In the genomic region with DNA sequence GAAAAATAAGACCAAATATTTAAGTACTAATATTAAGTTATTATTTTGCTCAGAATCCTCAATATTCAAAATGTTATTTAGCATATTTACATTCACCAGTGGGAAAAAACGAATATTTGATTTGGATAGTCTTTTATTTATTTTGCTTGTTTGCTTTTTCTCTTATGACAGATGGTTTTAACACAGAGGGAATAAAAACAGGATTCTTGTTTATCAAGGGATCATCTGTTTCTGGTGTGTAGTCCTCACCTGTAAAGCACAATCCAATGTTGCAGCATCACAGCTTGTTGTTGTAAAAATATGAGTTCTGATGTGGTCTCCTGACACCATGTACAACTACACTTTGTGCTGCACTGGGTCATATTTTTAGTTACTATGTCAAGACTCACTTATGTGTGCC, we compare ENCODE assay signal across 19 cellular contexts.
DNase-seq lines count a peak whose midpoint lies in the region; ATAC-seq and TF ChIP-seq lines count a peak whose summit lies in the region.
"Had no signal": no experiment of that assay in that cellular context is flagged by ENCODE, and none has a peak within 500 bp of the region (broad histone marks: within the 10 kb centered on the region; RNA-seq: fewer than 3 reads in every experiment).

No MANE protein-coding gene starts in this region.

- no peak overlapping the region for H2BK12ac ChIP-seq in trophoblast cell (ENCODE audit: low read length)

- DNase-seq in DMS53 treated with DMSO at 0.1 percent for 48 hours (lab: John Stamatoyannopoulos, UW; ENCODE audit: unreplicated experiment) (peak; percentile 96), NCI-H69 (lab: John Stamatoyannopoulos, UW) (peak; percentile 23), brain pericyte (ENCODE audit: low read depth, low spot score) (peak; percentile 45), trophoblast cell (no peak), NOMO-1 (lab: John Stamatoyannopoulos, UW; ENCODE audit: unreplicated experiment in 2 of 2) (no peak), HK-2 (ENCODE audit: unreplicated experiment) (no peak), natural killer cell (no peak)
- DNase-seq: Calu3; CD8-positive, alpha-beta memory T cell; DMS153; GDM1; NCI-H1694; NCI-H2107; NCI-H446 treated with DMSO at 0.1 percent for 48 hours; NCI-H748 treated with DMSO at 0.1 percent for 48 hours; Right ventricle myocardium superior; SK-N-SH had no signal

- no peak overlapping the region for H3K18ac ChIP-seq in trophoblast cell (ENCODE audit: low read length)

- no CpG with 5 or more reads among the region's 1 CpG for WGBS in trophoblast cell (ENCODE audit: extremely low coverage, insufficient coverage, insufficient read length)

- H3K4me1 Mint-ChIP-seq in natural killer cell, result no peaks in the 10 kb centered on the region
- H3K4me1 Mint-ChIP-seq: CD8-positive, alpha-beta memory T cell; IgD-negative memory B cell had no signal

- H3K27ac Mint-ChIP-seq in natural killer cell, result no peak overlapping the region
- H3K27ac Mint-ChIP-seq: CD8-positive, alpha-beta memory T cell; IgD-negative memory B cell had no signal

- no peak for TF ChIP-seq CTCF in natural killer cell (IDR thresholded peaks at IDR 0.05)

- ATAC-seq in natural killer cell, result no peak

- no peaks in the 10 kb centered on the region for H3K27me3 ChIP-seq in trophoblast cell (ENCODE audit: insufficient read depth, low read length)

- H3K4me3 Mint-ChIP-seq in natural killer cell, result no peak overlapping the region
- H3K4me3 Mint-ChIP-seq: CD8-positive, alpha-beta memory T cell; IgD-negative memory B cell had no signal

- no peak overlapping the region for H3K9ac ChIP-seq in trophoblast cell (ENCODE audit: low read length)
- H3K9ac ChIP-seq: SK-N-SH had no signal

- no peaks in the 10 kb centered on the region for H3K79me2 ChIP-seq in trophoblast cell (ENCODE audit: control insufficient read depth, insufficient read depth, low read length, poor library complexity)

- H3K4me3 ChIP-seq in trophoblast cell (ENCODE audit: low read depth, low read length), result no peak overlapping the region

- intact Hi-C loops in natural killer cell (cut with micrococcal nuclease), result no loop called here

- no peak overlapping the region for H2BK5ac ChIP-seq in trophoblast cell (ENCODE audit: low read depth, low read length, poor library complexity)

- peaks cover 0 to 6% of the 10 kb centered on the region in 2 experiments for H3K4me1 ChIP-seq in trophoblast cell (ENCODE audit: control insufficient read depth in 1 of 2, insufficient read depth in 2 of 2, low read length in 2 of 2)

- H3K23ac ChIP-seq in trophoblast cell (ENCODE audit: low read length), result no peak overlapping the region

- H4K91ac ChIP-seq in trophoblast cell (ENCODE audit: low read depth, low read length), result no peak overlapping the region

- H3K27me3 Mint-ChIP-seq in natural killer cell (ENCODE audit: low read depth in 2 of 2), result no peaks in the 10 kb centered on the region
- H3K27me3 Mint-ChIP-seq: CD8-positive, alpha-beta memory T cell had no signal

- no peak overlapping the region for H3K4me2 ChIP-seq in trophoblast cell (ENCODE audit: low read length)
- H3K4me2 ChIP-seq: SK-N-SH had no signal

- no peaks in the 10 kb centered on the region for H3K36me3 ChIP-seq in trophoblast cell (ENCODE audit: control insufficient read depth in 1 of 2, insufficient read depth in 2 of 2, low read length in 2 of 2)

- no peak overlapping the region for H2AK5ac ChIP-seq in trophoblast cell (ENCODE audit: low read length)

- H3K9me3 ChIP-seq in trophoblast cell (ENCODE audit: insufficient read depth, low read depth, low read length), result no peaks in the 10 kb centered on the region
- H3K9me3 ChIP-seq: SK-N-SH had no signal

- H3K27ac ChIP-seq in trophoblast cell (ENCODE audit: low read depth, low read length), result no peak overlapping the region
- H3K27ac ChIP-seq: C4-2B had no signal

- H4K12ac ChIP-seq in trophoblast cell (ENCODE audit: low read depth, low read length), result no peak overlapping the region

- peaks cover 4% of the 10 kb centered on the region for H3K79me1 ChIP-seq in trophoblast cell (ENCODE audit: low read length)

- peak overlapping the region; percentile 37 for H3K14ac ChIP-seq in trophoblast cell (ENCODE audit: low read length)

- H2AFZ ChIP-seq in trophoblast cell (ENCODE audit: insufficient read depth, low read length, poor library complexity), result no peak overlapping the region

- H2BK120ac ChIP-seq in trophoblast cell (ENCODE audit: insufficient read depth, low read length, poor library complexity), result no peak overlapping the region

- H3K36me3 Mint-ChIP-seq in natural killer cell, result no peaks in the 10 kb centered on the region
- H3K36me3 Mint-ChIP-seq: CD8-positive, alpha-beta memory T cell; IgD-negative memory B cell had no signal

- H3K4ac ChIP-seq in trophoblast cell (ENCODE audit: low read depth, low read length), result no peak overlapping the region

- no peak overlapping the region for H4K8ac ChIP-seq in trophoblast cell (ENCODE audit: low read depth, low read length)

- peaks cover 0 to 3% of the 10 kb centered on the region in 2 donors for H3K9me3 Mint-ChIP-seq in natural killer cell

Comparison
In these comparisons a context has a peak if more than half of its experiments do, and no peak if none do; other contexts are left out.
1. DNase-seq: peak in DMS53 treated with DMSO at 0.1 percent for 48 hours (single experiment), NCI-H69 (single experiment) and brain pericyte (single experiment); none in trophoblast cell (0 of 2), NOMO-1 (0 of 2), HK-2 (single experiment) and natural killer cell (single experiment).